Comparison of ENCODE assay signal across 21 cellular contexts in genomic region chr5:137214446-137215189, GRCh38.
A peak's percentile ranks its signal among the peaks of the same experiment; 100 is the strongest.
DNase-seq lines count a peak whose midpoint lies in the region; ATAC-seq, FAIRE-seq and TF ChIP-seq lines count a peak whose summit lies in the region.
"Had no signal": no experiment of that assay in that cellular context is flagged by ENCODE, and none has a peak within 500 bp of the region (broad histone marks: within the 10 kb centered on the region; RNA-seq: fewer than 3 reads in every experiment).

No MANE protein-coding gene starts in this region.

- 17 to 27% methylated on average over 2 of the region's 2 CpGs for WGBS in pancreas, 2 donors

- H3K27me3 Mint-ChIP-seq in astrocyte (ENCODE audit: low read depth, unreplicated experiment): peaks cover 2% of the 10 kb centered on the region

- TF ChIP-seq CTCF in 22Rv1 (IDR thresholded peaks at IDR 0.05) (no peak), LNCaP clone FGC (IDR thresholded peaks at IDR 0.05; ENCODE audit: control insufficient read depth, extremely low read depth, insufficient read depth) (no peak), astrocyte (IDR thresholded peaks at IDR 0.05; ENCODE audit: insufficient read depth, low read depth, low read length) (no peak), pancreas (IDR thresholded peaks at IDR 0.05) (no peak), left lung (IDR thresholded peaks at IDR 0.05) (no peak)

- no peak overlapping the region for H3K9ac ChIP-seq in astrocyte (ENCODE audit: low read length)
- H3K9ac ChIP-seq: BLaER1 had no signal

- peak overlapping the region; percentile 87 for H3K27ac ChIP-seq in 22Rv1
- H3K27ac ChIP-seq in astrocyte (ENCODE audit: low read depth, low read length): peak overlapping the region; percentile 8
- peak overlapping the region in 2 of 4 donors; percentile 23 to 53 for H3K27ac ChIP-seq in pancreas
- H3K27ac ChIP-seq in left lung: no peak overlapping the region
- H3K27ac ChIP-seq: BLaER1, SJCRH30 had no signal

- ATAC-seq in pancreas: peak; percentile 73 to 82 (median 78)
- ATAC-seq in left lung: no peak
- ATAC-seq: CD8-positive, alpha-beta T cell had no signal

- no peak overlapping the region for H3K4me3 Mint-ChIP-seq in astrocyte (ENCODE audit: unreplicated experiment)
- H3K4me3 Mint-ChIP-seq: CD8-positive, alpha-beta T cell; H9 had no signal

- peaks cover 9% of the 10 kb centered on the region for H3K79me2 ChIP-seq in astrocyte (ENCODE audit: insufficient read depth, low read length)

- no peak overlapping the region for H3K4me3 ChIP-seq in LNCaP clone FGC (ENCODE audit: low read depth, low read length)
- no peak overlapping the region for H3K4me3 ChIP-seq in astrocyte (ENCODE audit: insufficient read depth, low read depth, low read length)
- no peak overlapping the region for H3K4me3 ChIP-seq in pancreas
- no peak overlapping the region for H3K4me3 ChIP-seq in left lung
- H3K4me3 ChIP-seq: BLaER1, SJCRH30 had no signal

- peaks cover 33% of the 10 kb centered on the region for H4K20me1 ChIP-seq in astrocyte (ENCODE audit: insufficient read depth, low read length)
- H4K20me1 ChIP-seq: BLaER1 had no signal

- H3K4me1 ChIP-seq in astrocyte (ENCODE audit: insufficient read depth, low read length) (peaks cover 42% of the 10 kb centered on the region), pancreas (peaks cover 28 to 72% (median 65%) of the 10 kb centered on the region in 3 donors), left lung (no peaks in the 10 kb centered on the region)
- H3K4me1 ChIP-seq: BLaER1 had no signal

- peaks cover 36% of the 10 kb centered on the region for H3K4me1 Mint-ChIP-seq in astrocyte (ENCODE audit: low read depth, unreplicated experiment)

- H3K9me3 ChIP-seq in astrocyte (ENCODE audit: insufficient read depth, low read depth, low read length): no peaks in the 10 kb centered on the region
- no peaks in the 10 kb centered on the region for H3K9me3 ChIP-seq in pancreas
- H3K9me3 ChIP-seq in left lung: no peaks in the 10 kb centered on the region
- H3K9me3 ChIP-seq: BLaER1, SJCRH30 had no signal

- no peaks in the 10 kb centered on the region for H3K36me3 Mint-ChIP-seq in astrocyte (ENCODE audit: low read depth, unreplicated experiment)
- H3K36me3 Mint-ChIP-seq: CD8-positive, alpha-beta T cell had no signal

- FAIRE-seq in astrocyte (lab: Jason Lieb, UNC) (no peak), pancreas (lab: Jason Lieb, UNC) (no peak)
- FAIRE-seq: D721Med had no signal

- DNase-seq in LNCaP clone FGC (ENCODE audit: low read depth) (peak; percentile 37), astrocyte (ENCODE audit: low read depth) (peak; percentile 71), pancreas (no peak), left lung (no peak), erythroblast (lab: John Stamatoyannopoulos, UW) (no peak), RKO (ENCODE audit: low spot score) (no peak), NCI-H774 (lab: John Stamatoyannopoulos, UW) (no peak)
- DNase-seq: 8988T; CD8-positive, alpha-beta T cell; DND-41; H9; IMR-90; Kasumi-1; NCI-H187 treated with DMSO at 0.1 percent for 48 hours; NCI-H446; OCI-M1; SJCRH30; SW 1271 had no signal

- no peak overlapping the region for H3K27ac Mint-ChIP-seq in astrocyte (ENCODE audit: unreplicated experiment)
- H3K27ac Mint-ChIP-seq: CD8-positive, alpha-beta T cell; H9 had no signal

- no peaks in the 10 kb centered on the region for H3K36me3 ChIP-seq in astrocyte (ENCODE audit: insufficient read depth, low read length)
- H3K36me3 ChIP-seq in pancreas: no peaks in the 10 kb centered on the region
- no peaks in the 10 kb centered on the region for H3K36me3 ChIP-seq in left lung
- H3K36me3 ChIP-seq: BLaER1, SJCRH30 had no signal

- TF ChIP-seq POLR2A in erythroblast (IDR thresholded peaks at IDR 0.05; ENCODE audit: low read length): no peak

- intact Hi-C loops in pancreas (cut with DNase I): no loop called here
- intact Hi-C loops in left lung (cut with DNase I): no loop called here

- H2AFZ ChIP-seq in astrocyte (ENCODE audit: low read depth, low read length): no peak overlapping the region

- peak overlapping the region; percentile 32 for H3K4me2 ChIP-seq in astrocyte (ENCODE audit: low read length)
- H3K4me2 ChIP-seq: BLaER1 had no signal

- peaks cover 2% of the 10 kb centered on the region for H3K9me3 Mint-ChIP-seq in astrocyte (ENCODE audit: unreplicated experiment)
- H3K9me3 Mint-ChIP-seq: CD8-positive, alpha-beta T cell; H9 had no signal

- H3K27me3 ChIP-seq in astrocyte (ENCODE audit: insufficient read depth, low read length) (no peaks in the 10 kb centered on the region), pancreas (no peaks in the 10 kb centered on the region), left lung (peaks cover 7 to 76% of the 10 kb centered on the region in 2 donors)
- H3K27me3 ChIP-seq: BLaER1, SJCRH30 had no signal

Comparison
In these comparisons a context has a peak if more than half of its experiments do, and no peak if none do; other contexts are left out.
1. H3K27ac ChIP-seq: peak in 22Rv1 (single experiment) and astrocyte (single experiment); none in left lung (0 of 2).
2. DNase-seq: peak in LNCaP clone FGC (single experiment) and astrocyte (single experiment); none in pancreas (0 of 6), left lung (0 of 2), erythroblast (0 of 2), RKO (single experiment) and NCI-H774 (single experiment).